In the genomic region with DNA sequence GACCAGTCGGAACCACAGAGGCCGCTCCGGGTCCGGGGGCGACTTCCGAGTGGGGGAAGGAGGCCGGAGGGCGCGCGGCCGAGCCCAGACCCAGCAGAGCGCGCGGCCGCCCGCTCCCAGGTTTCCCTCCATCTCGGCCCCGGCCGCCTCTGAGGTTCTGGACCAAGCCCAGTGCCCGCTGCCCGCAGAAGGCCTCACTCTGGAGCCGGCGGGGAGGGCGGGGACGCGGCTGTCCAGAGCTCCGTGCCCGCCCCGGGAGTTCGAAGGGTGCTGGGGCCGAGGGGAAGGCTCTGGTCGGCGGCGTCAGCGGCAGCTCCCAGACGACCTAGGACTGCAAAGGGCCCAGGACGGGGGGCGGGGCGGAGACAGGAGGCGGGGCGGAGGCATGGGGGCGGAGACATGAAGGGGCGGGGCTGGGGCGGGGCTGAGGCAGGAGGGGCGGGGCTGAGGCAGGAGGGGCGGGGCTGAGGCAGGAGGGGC, we compare ENCODE assay signal across 8 cellular contexts. TPM values are rescaled to one million over a fixed set of nuclear protein-coding genes. Genes with fewer than 3 reads are reported as not detected.
A peak's percentile ranks its signal among the peaks of the same experiment; 100 is the strongest.
DNase-seq lines count a peak whose midpoint lies in the region; ATAC-seq and TF ChIP-seq lines count a peak whose summit lies in the region.

No MANE protein-coding gene starts in this region.

- peak overlapping the region; percentile 22 for H2AFZ ChIP-seq in neuronal stem cell (ENCODE audit: low read length)

- no peaks in the 10 kb centered on the region for H3K79me1 ChIP-seq in neuronal stem cell (ENCODE audit: low read depth, low read length)

- no peak overlapping the region for H2AK5ac ChIP-seq in neuronal stem cell (ENCODE audit: low read depth, low read length)

- peak overlapping the region; percentile 12 for H3K14ac ChIP-seq in neuronal stem cell (ENCODE audit: low read length)

- H3K23ac ChIP-seq in neuronal stem cell (ENCODE audit: low read depth, low read length, poor library complexity): peak overlapping the region; percentile 10

- H2BK12ac ChIP-seq in neuronal stem cell (ENCODE audit: low read length): no peak overlapping the region

- TF ChIP-seq CTCF in AG04450 (IDR thresholded peaks at IDR 0.05; ENCODE audit: low read depth, low read length) (no peak), esophagus squamous epithelium (IDR thresholded peaks at IDR 0.05) (no peak), thoracic aorta (IDR thresholded peaks at IDR 0.05) (no peak)

- H4K91ac ChIP-seq in neuronal stem cell (ENCODE audit: low read depth, low read length, poor library complexity): no peak overlapping the region

- H3K36me3 ChIP-seq in esophagus squamous epithelium: no peaks in the 10 kb centered on the region
- peaks cover 0 to 2% of the 10 kb centered on the region in 2 donors for H3K36me3 ChIP-seq in neuronal stem cell (replicated peaks in 1 of 2; ENCODE audit: control insufficient read depth in 2 of 2, insufficient read depth in 2 of 2, low read length in 2 of 2)
- no peaks in the 10 kb centered on the region for H3K36me3 ChIP-seq in thoracic aorta

- peaks cover 6% of the 10 kb centered on the region for H3K36me3 Mint-ChIP-seq in activated CD8-positive, alpha-beta T cell treated with anti-CD3 and anti-CD28 coated beads, Interleukin-2, amount 10 ng/mL, durations not matched to agents 7 days and 5 days (ENCODE audit: low read depth)

- WGBS in esophagus squamous epithelium, 2 donors: 0% methylated on average over 1 to 2 of the region's 46 CpGs
- no CpG with 5 or more reads among the region's 46 CpGs for WGBS in neuronal stem cell (ENCODE audit: extremely low coverage in 2 of 2, insufficient read length in 2 of 2, insufficient replicate concordance in 1 of 2), 2 donors

- H3K27ac ChIP-seq in AG04450 (ENCODE audit: low read depth, low read length): no peak overlapping the region
- peak overlapping the region in 1 of 4 donors; percentile 25 for H3K27ac ChIP-seq in esophagus squamous epithelium
- H3K27ac ChIP-seq in neuronal stem cell (replicated peaks; ENCODE audit: low read length): no peak overlapping the region
- no peak overlapping the region for H3K27ac ChIP-seq in thoracic aorta

- H4K8ac ChIP-seq in neuronal stem cell (ENCODE audit: low read depth, low read length): no peak overlapping the region

- H3K9me3 ChIP-seq in AG04450 (ENCODE audit: control insufficient read depth, insufficient read depth, low read length): peaks cover 27% of the 10 kb centered on the region
- H3K9me3 ChIP-seq in esophagus squamous epithelium: peaks cover 0 to 23% (median 11%) of the 10 kb centered on the region in 3 donors
- peaks cover 13 to 15% of the 10 kb centered on the region in 2 donors for H3K9me3 ChIP-seq in neuronal stem cell (replicated peaks in 1 of 2; ENCODE audit: control insufficient read depth in 2 of 2, insufficient read depth in 1 of 2, low read depth in 1 of 2, low read length in 2 of 2)
- H3K9me3 ChIP-seq in thoracic aorta: peaks cover 22% of the 10 kb centered on the region

- CTCF ChIA-PET in AG04450 (lab: Charles Lee): no interaction called here
- CTCF ChIA-PET in activated CD8-positive, alpha-beta T cell treated with anti-CD3 and anti-CD28 coated beads, Interleukin-2, amount 10 ng/mL, durations not matched to agents 7 days and 5 days (lab: Charles Lee): no interaction called here

- intact Hi-C loops in esophagus squamous epithelium (cut with DNase I): no loop called here

- no peak for DNase-seq in AG04450 (ENCODE audit: low read depth, low spot score)
- DNase-seq in activated CD8-positive, alpha-beta T cell treated with anti-CD3 and anti-CD28 coated beads, Interleukin-2, amount 10 ng/mL, durations not matched to agents 7 days and 5 days: peak; percentile 83
- no peak for DNase-seq in esophagus squamous epithelium (lab: John Stamatoyannopoulos, UW)
- DNase-seq in neuronal stem cell (ENCODE audit: low spot score): no peak
- DNase-seq in thoracic aorta (ENCODE audit: low spot score): no peak
- no peak for DNase-seq in kidney glomerular epithelial cell (lab: John Stamatoyannopoulos, UW)

- TF ChIP-seq POLR2A in esophagus squamous epithelium (IDR thresholded peaks at IDR 0.05): no peak

- peaks cover 13% of the 10 kb centered on the region for H3K9me3 Mint-ChIP-seq in activated CD8-positive, alpha-beta T cell treated with anti-CD3 and anti-CD28 coated beads, Interleukin-2, amount 10 ng/mL, durations not matched to agents 7 days and 5 days (ENCODE audit: insufficient read depth)

- no peaks in the 10 kb centered on the region for H3K4me1 Mint-ChIP-seq in activated CD8-positive, alpha-beta T cell treated with anti-CD3 and anti-CD28 coated beads, Interleukin-2, amount 10 ng/mL, durations not matched to agents 7 days and 5 days (ENCODE audit: low read depth)

- no peak overlapping the region for H3K9ac ChIP-seq in neuronal stem cell (ENCODE audit: low read depth, low read length, poor library complexity)

- H2BK15ac ChIP-seq in neuronal stem cell (ENCODE audit: low read length): no peak overlapping the region

- peaks cover 0 to 22% (median 7%) of the 10 kb centered on the region in 3 donors for H3K4me1 ChIP-seq in esophagus squamous epithelium
- peaks cover 0 to 2% of the 10 kb centered on the region in 2 donors for H3K4me1 ChIP-seq in neuronal stem cell (ENCODE audit: control insufficient read depth in 2 of 2, insufficient read depth in 1 of 2, low read depth in 1 of 2, low read length in 2 of 2)
- peaks cover 0 to 5% of the 10 kb centered on the region in 2 donors for H3K4me1 ChIP-seq in thoracic aorta (ENCODE audit: control insufficient read depth in 1 of 2, low read depth in 2 of 2)

- H3K27me3 ChIP-seq in AG04450 (ENCODE audit: control insufficient read depth, insufficient read depth, low read length): peaks cover 38% of the 10 kb centered on the region
- peaks cover 0 to 68% (median 8%) of the 10 kb centered on the region in 4 donors for H3K27me3 ChIP-seq in esophagus squamous epithelium
- peaks cover 2 to 20% (median 10%) of the 10 kb centered on the region in 3 experiments for H3K27me3 ChIP-seq in neuronal stem cell (ENCODE audit: control insufficient read depth in 3 of 3, insufficient read depth in 3 of 3, low read depth in 1 of 3, low read length in 3 of 3)
- H3K27me3 ChIP-seq in thoracic aorta (replicated peaks; ENCODE audit: insufficient read depth): no peaks in the 10 kb centered on the region

- H3K27me3 Mint-ChIP-seq in activated CD8-positive, alpha-beta T cell treated with anti-CD3 and anti-CD28 coated beads, Interleukin-2, amount 10 ng/mL, durations not matched to agents 7 days and 5 days (ENCODE audit: low read depth): peaks cover 21% of the 10 kb centered on the region

- POLR2A ChIA-PET in AG04450 (lab: Yijun Ruan, JAX): no interaction called here
- POLR2A ChIA-PET in activated CD8-positive, alpha-beta T cell treated with anti-CD3 and anti-CD28 coated beads, Interleukin-2, amount 10 ng/mL, durations not matched to agents 7 days and 5 days (lab: Charles Lee): no interaction called here

- no peak overlapping the region for H2BK120ac ChIP-seq in neuronal stem cell (ENCODE audit: low read depth, low read length)

- peak overlapping the region; percentile 46 for H3K4me3 ChIP-seq in AG04450 (ENCODE audit: low read depth, low read length)
- peak overlapping the region; percentile 24 to 66 (median 38) for H3K4me3 ChIP-seq in esophagus squamous epithelium
- peak overlapping the region in 1 of 2 donors; percentile 66 for H3K4me3 ChIP-seq in neuronal stem cell (ENCODE audit: low read length in 2 of 2)
- H3K4me3 ChIP-seq in thoracic aorta: peak overlapping the region; percentile 69

- ATAC-seq in HG02642 (IDR thresholded peaks at IDR 0.05; ENCODE audit: poor library complexity, unreplicated experiment) (peak; percentile 40), thoracic aorta (ENCODE audit: insufficient number of reproducible peaks, low FRiP score, low read depth) (no peak), GM19023 (IDR thresholded peaks at IDR 0.05; ENCODE audit: unreplicated experiment) (no peak)
- ATAC-seq in activated CD8-positive, alpha-beta T cell treated with anti-CD3 and anti-CD28 coated beads, Interleukin-2, amount 10 ng/mL, durations not matched to agents 7 days and 5 days: peak; percentile 75

- no peak overlapping the region for H3K27ac Mint-ChIP-seq in activated CD8-positive, alpha-beta T cell treated with anti-CD3 and anti-CD28 coated beads, Interleukin-2, amount 10 ng/mL, durations not matched to agents 7 days and 5 days

- H3K18ac ChIP-seq in neuronal stem cell (ENCODE audit: low read length): peak overlapping the region; percentile 81

- H3K4ac ChIP-seq in neuronal stem cell (ENCODE audit: low read length): no peak overlapping the region

- H3K4me3 Mint-ChIP-seq in activated CD8-positive, alpha-beta T cell treated with anti-CD3 and anti-CD28 coated beads, Interleukin-2, amount 10 ng/mL, durations not matched to agents 7 days and 5 days: no peak overlapping the region

- peak overlapping the region; percentile 36 for H3K4me2 ChIP-seq in neuronal stem cell (ENCODE audit: insufficient read depth, low read length, poor library complexity, severe bottlenecking)

- no peak overlapping the region for H2BK5ac ChIP-seq in neuronal stem cell (ENCODE audit: low read length)

RNA-seq across cellular contexts. Expression of a gene that starts 48.0 kb away (rescaled TPM):
- polyA plus RNA-seq in AG04450 (2011; rRNA removed): 4.4 and 7.5 TPM in 2 replicates
- 4.2 and 4.3 TPM in 2 replicates for polyA minus RNA-seq in AG04450 (2011; rRNA and poly(A)+ RNA removed)
- total RNA-seq in activated CD8-positive, alpha-beta T cell treated with anti-CD3 and anti-CD28 coated beads, Interleukin-2, amount 10 ng/mL, durations not matched to agents 7 days and 5 days: 10 to 100 TPM; 44.4 to 51.6 TPM
- total RNA-seq in esophagus squamous epithelium: 1 to 10 TPM; 1.6 to 4.6 (median 2.9) TPM
- polyA plus RNA-seq in neuronal stem cell (2013, experiment 1 of 2): 16.6 TPM
- 16.2 TPM for polyA plus RNA-seq in neuronal stem cell (2013, experiment 2 of 2)
- total RNA-seq in thoracic aorta: 1 to 10 TPM; 4.7 to 6.1 TPM

RNA-seq across cellular contexts. Expression of a gene that starts 53.2 kb away (rescaled TPM):
- polyA plus RNA-seq in AG04450 (2011; rRNA removed): 1.6 and 2.1 TPM in 2 replicates
- 5.0 and 5.9 TPM in 2 replicates for polyA minus RNA-seq in AG04450 (2011; rRNA and poly(A)+ RNA removed)
- total RNA-seq in activated CD8-positive, alpha-beta T cell treated with anti-CD3 and anti-CD28 coated beads, Interleukin-2, amount 10 ng/mL, durations not matched to agents 7 days and 5 days: 1 to 10 TPM; 1.3 to 1.4 TPM
- total RNA-seq in esophagus squamous epithelium (1 to 10 TPM in 2 of 4 donors, under 1 TPM in 1, not detected in 1; 0.47 to 5.3 (median 1.0) TPM), thoracic aorta (10 to 100 TPM in 1 of 2 donors, 1 to 10 TPM in 1; 4.5 to 28.4 TPM)
- 6.9 TPM for polyA plus RNA-seq in neuronal stem cell (2013, experiment 1 of 2)
- 6.2 TPM for polyA plus RNA-seq in neuronal stem cell (2013, experiment 2 of 2)

Comparison
In these comparisons a context has a peak if more than half of its experiments do, and no peak if none do; other contexts are left out.
1. ATAC-seq: peak in HG02642 (single experiment) and activated CD8-positive, alpha-beta T cell treated with anti-CD3 and anti-CD28 coated beads, Interleukin-2, amount 10 ng/mL, durations not matched to agents 7 days and 5 days (single experiment); none in thoracic aorta (single experiment) and GM19023 (single experiment).
2. RNA of a gene that starts 48.0 kb away (total RNA-seq): 44.4 to 51.6 TPM in activated CD8-positive, alpha-beta T cell treated with anti-CD3 and anti-CD28 coated beads, Interleukin-2, amount 10 ng/mL, durations not matched to agents 7 days and 5 days; 4.7 to 6.1 TPM in thoracic aorta and 1.6 to 4.6 TPM in esophagus squamous epithelium; every median in the first group is over 4 times any median in the second.